Comparison of ENCODE assay signal across 12 cellular contexts in genomic region chr2:211454684-211455083, GRCh38.
DNase-seq lines count a peak whose midpoint lies in the region; ATAC-seq and TF ChIP-seq lines count a peak whose summit lies in the region.
"Had no signal": no experiment of that assay in that cellular context is flagged by ENCODE, and none has a peak within 500 bp of the region (broad histone marks: within the 10 kb centered on the region; RNA-seq: fewer than 3 reads in every experiment).

No MANE protein-coding gene starts in this region.

- DNase-seq in Right ventricle myocardium superior (peak; percentile 42), cardiac septum (ENCODE audit: low spot score) (no peak), NCI-H446 treated with DMSO at 0.1 percent for 48 hours (lab: John Stamatoyannopoulos, UW) (peak; percentile 43), globus pallidus (ENCODE audit: low spot score) (peak; percentile 23), testis (peak; percentile 27)
- DNase-seq in stimulated activated CD4-positive, alpha-beta T cell treated with anti-CD3 and anti-CD28 coated beads, Interleukin-15, amount 100 ng/mL, for 24 hours = no peak
- DNase-seq: sigmoid colon; stimulated activated naive CD4-positive, alpha-beta T cell had no signal

- WGBS in testis, 2 donors = 12 to 16% methylated on average over 6 of the region's 6 CpGs

- no peaks in the 10 kb centered on the region for H3K9me3 ChIP-seq in testis
- H3K9me3 ChIP-seq: sigmoid colon, SJSA1 had no signal

- peak; percentile 43 for ATAC-seq in Right ventricle myocardium superior (ENCODE audit: poor library complexity)
- no peak for ATAC-seq in HG02610 (IDR thresholded peaks at IDR 0.05; ENCODE audit: unreplicated experiment)
- no peak for ATAC-seq in GM21360 (IDR thresholded peaks at IDR 0.05; ENCODE audit: unreplicated experiment)
- ATAC-seq: activated T-helper 17 cell treated with anti-CD3 and anti-CD28 coated beads, Interleukin-2, amount 50 U/mL, for 72 hours had no signal

- H3K4me1 ChIP-seq in testis = no peaks in the 10 kb centered on the region
- H3K4me1 ChIP-seq: sigmoid colon, SJSA1 had no signal

- H3K27me3 ChIP-seq in testis = no peaks in the 10 kb centered on the region
- H3K27me3 ChIP-seq: sigmoid colon, SJSA1 had no signal

- H3K36me3 ChIP-seq in testis (ENCODE audit: low read depth, missing control alignments) = no peaks in the 10 kb centered on the region
- H3K36me3 ChIP-seq: sigmoid colon, SJSA1 had no signal

- no peak overlapping the region for H3K27ac ChIP-seq in testis
- H3K27ac ChIP-seq: sigmoid colon, SJSA1 had no signal

- intact Hi-C loops in Right ventricle myocardium superior (cut with DNase I) = no loop called here
- intact Hi-C loops in cardiac septum (cut with DNase I) = loop anchor here (5.0 kb wide), 1 partner anchor 1113 kb away; no protein-coding TSS in a partner anchor
- intact Hi-C loops in testis (cut with DNase I; ENCODE audit: low total_unique reads) = no loop called here

- no peak for TF ChIP-seq CTCF in testis (IDR thresholded peaks at IDR 0.05)

- no peak overlapping the region for H3K4me3 ChIP-seq in testis
- H3K4me3 ChIP-seq: sigmoid colon, SJSA1 had no signal

- no peak for TF ChIP-seq POLR2A in testis (IDR thresholded peaks at IDR 0.05)

Comparison
In these comparisons a context has a peak if more than half of its experiments do, and no peak if none do; other contexts are left out.
1. DNase-seq: peak in Right ventricle myocardium superior (single experiment), NCI-H446 treated with DMSO at 0.1 percent for 48 hours (single experiment), globus pallidus (single experiment) and testis (single experiment); none in cardiac septum (single experiment) and stimulated activated CD4-positive, alpha-beta T cell treated with anti-CD3 and anti-CD28 coated beads, Interleukin-15, amount 100 ng/mL, for 24 hours (single experiment).